9 cellular contexts compared by ENCODE assay signal in genomic region chr15:101135532-101136166, GRCh38.
DNase-seq lines count a peak whose midpoint lies in the region; ATAC-seq, FAIRE-seq and TF ChIP-seq lines count a peak whose summit lies in the region.
"Had no signal": no experiment of that assay in that cellular context is flagged by ENCODE, and none has a peak within 500 bp of the region (broad histone marks: within the 10 kb centered on the region; RNA-seq: fewer than 3 reads in every experiment).

No MANE protein-coding gene starts in this region.

- TF ChIP-seq POLR2A in GM12878 (IDR thresholded peaks at IDR 0.05; ENCODE audit: low read depth, low read length) (no peak), thyroid gland (IDR thresholded peaks at IDR 0.05) (no peak)

- H3K27me3 ChIP-seq in GM12878 (replicated peaks in 1 of 2; ENCODE audit: control insufficient read depth in 2 of 2, insufficient read depth in 2 of 2, low read length in 1 of 2) (no peaks in the 10 kb centered on the region), thyroid gland (no peaks in the 10 kb centered on the region), Karpas-422 (ENCODE audit: low read length) (no peaks in the 10 kb centered on the region)

- TF ChIP-seq CTCF in GM13977 (IDR thresholded peaks at IDR 0.05; ENCODE audit: extremely low read depth, insufficient read depth, missing control alignments) = peak; percentile 23
- 0 out of 6 replicates have a peak, but pooled peaks of 1 of the 3 experiments have one; percentile 3 for TF ChIP-seq CTCF in GM12878 (IDR thresholded peaks at IDR 0.05 in 2 of 3, conservative IDR thresholded peaks at IDR 0.05 in 1 of 3; ENCODE audit: control insufficient read depth in 2 of 3, extremely low read depth in 1 of 3, insufficient read depth in 1 of 3, low read depth in 3 of 3, low read length in 3 of 3)
- TF ChIP-seq CTCF in thyroid gland (IDR thresholded peaks at IDR 0.05) = no peak

- H3K9me3 ChIP-seq in GM12878 (replicated peaks; ENCODE audit: control insufficient read depth, insufficient read depth, low read length) (no peaks in the 10 kb centered on the region; the same call in 1 of the 3 replicates), thyroid gland (no peaks in the 10 kb centered on the region), Karpas-422 (ENCODE audit: low read length) (no peaks in the 10 kb centered on the region)

- FAIRE-seq in GM12878 (lab: Jason Lieb, UNC) = peak; percentile 92
- FAIRE-seq: bronchial epithelial cell had no signal

- TF ChIP-seq EP300 in GM12878 (IDR thresholded peaks at IDR 0.05; ENCODE audit: borderline replicate concordance in 1 of 2, control insufficient read depth in 1 of 2, low read depth in 2 of 2, low read length in 2 of 2) = peak; percentile 68 to 71

- in situ Hi-C loops in GM13977 (cut with MboI; ENCODE audit: low pct_unique_long_range_greater_than_20kb, low sequenced_read_pairs, unreplicated experiment) (no loop called here), GM12878 (cut with MboI) (no loop called here)

- ATAC-seq in GM19468 (IDR thresholded peaks at IDR 0.05; ENCODE audit: extremely low read depth, unreplicated experiment) = peak; percentile 57
- ATAC-seq in HG03196 (IDR thresholded peaks at IDR 0.05; ENCODE audit: unreplicated experiment) = peak; percentile 70
- peak; percentile 83 for ATAC-seq in GM12878

- RAD21 ChIA-PET in GM12878 (lab: Charles Lee; ENCODE audit: unreplicated experiment) = interaction anchor here (0.6 to 1.4 kb wide), 6 partner anchors 9 to 105 kb away, joined by 3 to 9 read pairs (median 5); no protein-coding TSS in a partner anchor

- DNase-seq in GM13977 (ENCODE audit: low spot score) (peak; percentile 79), GM12878 (ENCODE audit: low read depth, low spot score) (peak; percentile 84), NCI-H2029 treated with DMSO at 0.1 percent for 48 hours (lab: John Stamatoyannopoulos, UW) (no peak), thyroid gland (no peak), DMS53 (lab: John Stamatoyannopoulos, UW) (no peak), Karpas-422 (no peak)

- no peak for TF ChIP-seq RAD21 in GM12878 (IDR thresholded peaks at IDR 0.05; ENCODE audit: insufficient read depth, low read depth, low read length)

- H3K79me2 ChIP-seq in GM12878 (ENCODE audit: control insufficient read depth, insufficient read depth, low read length) (no peaks in the 10 kb centered on the region), Karpas-422 (ENCODE audit: low read length) (no peaks in the 10 kb centered on the region)

- POLR2A ChIA-PET in GM12878 (lab: Charles Lee) = interaction anchor here (0.6 to 1.7 kb wide), 7 partner anchors 9 to 167 kb away, joined by 3 to 6 read pairs (median 5); no protein-coding TSS in a partner anchor

- peaks cover 58% of the 10 kb centered on the region for H3K4me1 ChIP-seq in GM12878 (ENCODE audit: control insufficient read depth, insufficient read depth, low read length)
- peaks cover 7 to 10% of the 10 kb centered on the region in 2 donors for H3K4me1 ChIP-seq in thyroid gland
- H3K4me1 ChIP-seq in Karpas-422 (ENCODE audit: low read length) = peaks cover 21% of the 10 kb centered on the region

- H3K9me2 ChIP-seq in Karpas-422 (replicated peaks; ENCODE audit: insufficient read depth, low read length) = no peaks in the 10 kb centered on the region

- H3K4me2 ChIP-seq in GM12878 (ENCODE audit: control insufficient read depth, insufficient read depth) (peak overlapping the region; percentile 61), Karpas-422 (ENCODE audit: low read depth, low read length, poor library complexity, severe bottlenecking) (no peak overlapping the region)

- H4K20me1 ChIP-seq in GM12878 (ENCODE audit: control insufficient read depth, insufficient read depth) = no peaks in the 10 kb centered on the region
- no peaks in the 10 kb centered on the region for H4K20me1 ChIP-seq in Karpas-422 (ENCODE audit: insufficient read depth, low read depth, low read length)

- BruUV-seq in GM12878 (replicated peaks; lab: Mats Ljungman, UMichigan) = no TSS peak

- CTCF ChIA-PET in GM12878 (lab: Yijun Ruan, JAX) = interaction anchor here (1.3 to 2.0 kb wide), 5 partner anchors 8 to 46 kb away, joined by 3 to 12 read pairs (median 5); no protein-coding TSS in a partner anchor

- under 1% methylated on average over 14 of the region's 14 CpGs for WGBS in GM12878 (ENCODE audit: insufficient coverage, insufficient replicate concordance, low lambda C conversion rate, missing lambda C conversion rate)
- 78 to 88% methylated on average over 14 of the region's 14 CpGs for WGBS in thyroid gland, 2 donors

- no peak overlapping the region for H3K27ac ChIP-seq in GM12878 (ENCODE audit: control insufficient read depth, insufficient read depth)
- H3K27ac ChIP-seq in thyroid gland = no peak overlapping the region
- H3K27ac ChIP-seq in Karpas-422 (ENCODE audit: low read length) = no peak overlapping the region

- H3K36me3 ChIP-seq in GM12878 (ENCODE audit: control insufficient read depth in 2 of 2, insufficient read depth in 2 of 2, low read length in 1 of 2) = no peaks in the 10 kb centered on the region
- H3K36me3 ChIP-seq in thyroid gland = no peaks in the 10 kb centered on the region
- no peaks in the 10 kb centered on the region for H3K36me3 ChIP-seq in Karpas-422 (ENCODE audit: insufficient read depth, low read length)

- intact Hi-C loops in GM12878 (cut with micrococcal nuclease; ENCODE audit: unreplicated experiment) = no loop called here
- intact Hi-C loops in thyroid gland (cut with DNase I) = no loop called here

- no peak overlapping the region for H3K4me3 ChIP-seq in GM12878
- no peak overlapping the region for H3K4me3 ChIP-seq in thyroid gland (replicated peaks in 1 of 3)
- no peak overlapping the region for H3K4me3 ChIP-seq in Karpas-422 (ENCODE audit: low read length)

- H2AFZ ChIP-seq in GM12878 (ENCODE audit: control insufficient read depth, low read depth, low read length) (no peak overlapping the region), Karpas-422 (ENCODE audit: low read length) (no peak overlapping the region)

- SMC1A ChIA-PET in GM12878 (lab: Charles Lee; ENCODE audit: uncharacterized antibody, unreplicated experiment) = interaction anchor here (0.8 to 2.4 kb wide), 13 partner anchors 8 to 120 kb away, joined by 3 to 10 read pairs (median 4); no protein-coding TSS in a partner anchor

- H3K9ac ChIP-seq in GM12878 (ENCODE audit: control insufficient read depth, insufficient read depth, low read length) (no peak overlapping the region), Karpas-422 (ENCODE audit: low read length) (no peak overlapping the region)

TF ChIP-seq in GM12878, 131 proteins besides CTCF, POLR2A, EP300 and RAD21 (continues in another document):
- TF ChIP-seq PAX5 (IDR thresholded peaks at IDR 0.05; ENCODE audit: borderline replicate concordance, low read depth, low read length) (peak; percentile 72; the same call in 1 of the 2 replicates), MLLT1 (IDR thresholded peaks at IDR 0.05) (peak; percentile 55; the same call in 1 of the 2 replicates), SIN3A (IDR thresholded peaks at IDR 0.05; ENCODE audit: low read depth, low read length) (no peak), E2F4 (IDR thresholded peaks at IDR 0.05; ENCODE audit: low read depth, low read length) (no peak), STAT3 (IDR thresholded peaks at IDR 0.05; ENCODE audit: low read depth, low read length) (no peak), WRNIP1 (IDR thresholded peaks at IDR 0.05; ENCODE audit: borderline replicate concordance, low read depth, low read length) (no peak), SKIL (IDR thresholded peaks at IDR 0.05; ENCODE audit: low read depth, poor library complexity, severe bottlenecking) (peak; percentile 99)

Comparison
In these comparisons a context has a peak if more than half of its experiments do, and no peak if none do; other contexts are left out.
1. DNase-seq: peak in GM13977 (single experiment) and GM12878 (single experiment); none in NCI-H2029 treated with DMSO at 0.1 percent for 48 hours (single experiment), thyroid gland (0 of 2), DMS53 (single experiment) and Karpas-422 (single experiment).
2. Peak in every context shown above with its lines, with median percentiles within 50 percentile points of each other: ATAC-seq.